25 cellular contexts compared by ENCODE assay signal in genomic region chr11:11320820-11321219, GRCh38. TPM values are rescaled to one million over a fixed set of nuclear protein-coding genes. Genes with fewer than 3 reads are reported as not detected.
A peak's percentile ranks its signal among the peaks of the same experiment; 100 is the strongest.
DNase-seq lines count a peak whose midpoint lies in the region; ATAC-seq and TF ChIP-seq lines count a peak whose summit lies in the region.
"Had no signal": no experiment of that assay in that cellular context is flagged by ENCODE, and none has a peak within 500 bp of the region (broad histone marks: within the 10 kb centered on the region; RNA-seq: fewer than 3 reads in every experiment).

No MANE protein-coding gene starts in this region.

- WGBS in mesendoderm (ENCODE audit: extremely low coverage, insufficient coverage, low lambda C conversion rate), result no CpG with 5 or more reads among the region's 2 CpGs

- H3K36me3 ChIP-seq in mesendoderm (ENCODE audit: control insufficient read depth, insufficient read depth, low read length), result no peaks in the 10 kb centered on the region
- no peaks in the 10 kb centered on the region for H3K36me3 ChIP-seq in brain microvascular endothelial cell (replicated peaks)
- H3K36me3 ChIP-seq: BLaER1 treated with 17β-estradiol and CSF1 and Interleukin-3, amounts not matched to agents 10 nM and 100 nM; SJSA1 had no signal

- TF ChIP-seq CTCF in brain (conservative IDR thresholded peaks at IDR 0.05), result no peak
- TF ChIP-seq CTCF in brain microvascular endothelial cell (IDR thresholded peaks at IDR 0.05; ENCODE audit: low read depth, low read length, missing control alignments), result no peak

- H3K27me3 ChIP-seq in mesendoderm (ENCODE audit: insufficient read depth, low read length, poor library complexity) (no peaks in the 10 kb centered on the region), brain microvascular endothelial cell (replicated peaks) (no peaks in the 10 kb centered on the region)
- H3K27me3 ChIP-seq: BLaER1 treated with 17β-estradiol and CSF1 and Interleukin-3, amounts not matched to agents 10 nM and 100 nM; SJSA1 had no signal

- H3K4me3 Mint-ChIP-seq in brain, result peak overlapping the region in 1 of 5 experiments; percentile 22
- H3K4me3 Mint-ChIP-seq in stimulated activated memory B cell treated with anti-CD40 and anti-IgM and Interleukin-4, amounts not matched to agents 10 μg/mL and 1 μg/mL and 100 μg/mL, for 72 hours, result no peak overlapping the region
- H3K4me3 Mint-ChIP-seq: CD4-positive, alpha-beta memory T cell had no signal

- H3K4me3 ChIP-seq in mesendoderm (ENCODE audit: low read length) (no peak overlapping the region), brain microvascular endothelial cell (ENCODE audit: low read depth, low read length) (no peak overlapping the region)
- H3K4me3 ChIP-seq: BLaER1 treated with 17β-estradiol and CSF1 and Interleukin-3, amounts not matched to agents 10 nM and 100 nM; K562; SJSA1 had no signal

- H2BK5ac ChIP-seq in mesendoderm (ENCODE audit: low read length), result no peak overlapping the region

- peaks cover 46% of the 10 kb centered on the region for H3K36me3 Mint-ChIP-seq in brain
- H3K36me3 Mint-ChIP-seq in stimulated activated memory B cell treated with anti-CD40 and anti-IgM and Interleukin-4, amounts not matched to agents 10 μg/mL and 1 μg/mL and 100 μg/mL, for 72 hours, result peaks cover 7% of the 10 kb centered on the region
- H3K36me3 Mint-ChIP-seq: CD4-positive, alpha-beta memory T cell had no signal

- no peak overlapping the region for H2BK15ac ChIP-seq in mesendoderm (replicated peaks; ENCODE audit: low read depth)

- peaks cover 20% of the 10 kb centered on the region for H3K4me1 Mint-ChIP-seq in brain
- H3K4me1 Mint-ChIP-seq in stimulated activated memory B cell treated with anti-CD40 and anti-IgM and Interleukin-4, amounts not matched to agents 10 μg/mL and 1 μg/mL and 100 μg/mL, for 72 hours, result peaks cover 21% of the 10 kb centered on the region
- H3K4me1 Mint-ChIP-seq: CD4-positive, alpha-beta memory T cell had no signal

- H3K27ac Mint-ChIP-seq in brain, result peak overlapping the region in 4 of 5 experiments; percentile 57 to 92 (median 84)
- peak overlapping the region; percentile 59 for H3K27ac Mint-ChIP-seq in stimulated activated memory B cell treated with anti-CD40 and anti-IgM and Interleukin-4, amounts not matched to agents 10 μg/mL and 1 μg/mL and 100 μg/mL, for 72 hours
- H3K27ac Mint-ChIP-seq: CD4-positive, alpha-beta memory T cell had no signal

- peaks cover 1% of the 10 kb centered on the region for H3K4me1 ChIP-seq in mesendoderm (ENCODE audit: control insufficient read depth, low read depth, low read length)
- H3K4me1 ChIP-seq: SJSA1 had no signal

- DNase-seq in NCI-H82 (lab: John Stamatoyannopoulos, UW), result peak; percentile 23
- DNase-seq in mesendoderm, result peak; percentile 73
- DNase-seq in caudate nucleus (lab: John Stamatoyannopoulos, UW), result no peak
- no peak for DNase-seq in brain microvascular endothelial cell
- DNase-seq in MV-4-11 (lab: John Stamatoyannopoulos, UW), result no peak
- DNase-seq: Caco-2; CD4-positive, alpha-beta memory T cell; DND-41; GOT3; MM.1S; NCI-H1092; NCI-H1436; NCI-H2029; NCI-H226; NCI-H510A treated with DMSO at 0.1 percent for 48 hours; NCI-H748 treated with DMSO at 0.1 percent for 48 hours; OCI-M1 had no signal

- no peak overlapping the region for H4K8ac ChIP-seq in mesendoderm (ENCODE audit: low read depth, low read length)

- ATAC-seq in stimulated activated memory B cell treated with anti-CD40 and anti-IgM and Interleukin-4, amounts not matched to agents 10 μg/mL and 1 μg/mL and 100 μg/mL, for 72 hours, result no peak
- ATAC-seq: HCT116, HepG2, K562 had no signal

- no peaks in the 10 kb centered on the region for H3K79me2 ChIP-seq in mesendoderm (ENCODE audit: control insufficient read depth, insufficient read depth, low read length)

- no peak overlapping the region for H3K18ac ChIP-seq in mesendoderm (ENCODE audit: low read length)

- no peak overlapping the region for H2AK5ac ChIP-seq in mesendoderm (ENCODE audit: low read length)

- H3K27ac ChIP-seq in mesendoderm (ENCODE audit: low read depth, low read length), result no peak overlapping the region
- no peak overlapping the region for H3K27ac ChIP-seq in caudate nucleus (ENCODE audit: low read depth, low read length)
- no peak overlapping the region for H3K27ac ChIP-seq in brain microvascular endothelial cell
- H3K27ac ChIP-seq: BLaER1 treated with 17β-estradiol and CSF1 and Interleukin-3, amounts not matched to agents 10 nM and 100 nM; HL-60; SJSA1 had no signal

- H3K9me3 Mint-ChIP-seq in brain, result peaks cover 0 to 15% (median 6%) of the 10 kb centered on the region in 5 experiments
- H3K9me3 Mint-ChIP-seq in stimulated activated memory B cell treated with anti-CD40 and anti-IgM and Interleukin-4, amounts not matched to agents 10 μg/mL and 1 μg/mL and 100 μg/mL, for 72 hours, result peaks cover 10% of the 10 kb centered on the region

- H3K23ac ChIP-seq in mesendoderm (ENCODE audit: low read length), result no peak overlapping the region

- in situ Hi-C loops in brain microvascular endothelial cell (cut with HindIII; ENCODE audit: low pct_ligation_motif_present, low sequenced_read_pairs), result no loop called here

- no peak overlapping the region for H3K9ac ChIP-seq in mesendoderm (ENCODE audit: low read length)
- H3K9ac ChIP-seq: BLaER1 treated with 17β-estradiol and CSF1 and Interleukin-3, amounts not matched to agents 10 nM and 100 nM had no signal

- H4K5ac ChIP-seq in mesendoderm (ENCODE audit: low read length), result no peak overlapping the region

- H2BK120ac ChIP-seq in mesendoderm (ENCODE audit: low read depth, low read length), result no peak overlapping the region

- H3K4me2 ChIP-seq in mesendoderm (ENCODE audit: low read length), result no peak overlapping the region
- H3K4me2 ChIP-seq: BLaER1 treated with 17β-estradiol and CSF1 and Interleukin-3, amounts not matched to agents 10 nM and 100 nM had no signal

- no peaks in the 10 kb centered on the region for H3K79me1 ChIP-seq in mesendoderm (ENCODE audit: low read length)

- H3K27me3 Mint-ChIP-seq in brain, result no peaks in the 10 kb centered on the region
- peaks cover 9% of the 10 kb centered on the region for H3K27me3 Mint-ChIP-seq in stimulated activated memory B cell treated with anti-CD40 and anti-IgM and Interleukin-4, amounts not matched to agents 10 μg/mL and 1 μg/mL and 100 μg/mL, for 72 hours

- H3K56ac ChIP-seq in mesendoderm (ENCODE audit: low read length), result no peak overlapping the region

- no peak overlapping the region for H3K4ac ChIP-seq in mesendoderm (ENCODE audit: low read depth, low read length)

RNA-seq across cellular contexts. Expression of gene CSNK2A3, which starts 32.2 kb away (rescaled TPM):
- 0.59 TPM for polyA plus RNA-seq in brain (ENCODE audit: insufficient read depth, low read depth, low replicate concordance)
- polyA plus RNA-seq in mesendoderm (2013, experiment 1 of 2), result 3.2 TPM
- 2.6 TPM for polyA plus RNA-seq in mesendoderm (2013, experiment 2 of 2)

Comparison
In these comparisons a context has a peak if more than half of its experiments do, and no peak if none do; other contexts are left out.
1. DNase-seq: peak in NCI-H82 (single experiment) and mesendoderm (single experiment); none in caudate nucleus (0 of 61), brain microvascular endothelial cell (single experiment) and MV-4-11 (single experiment).